28 cellular contexts compared by ENCODE assay signal in genomic region chr14:99203801-99204200, GRCh38.
DNase-seq lines count a peak whose midpoint lies in the region; ATAC-seq and TF ChIP-seq lines count a peak whose summit lies in the region.
"Had no signal": no experiment of that assay in that cellular context is flagged by ENCODE, and none has a peak within 500 bp of the region (broad histone marks: within the 10 kb centered on the region; RNA-seq: fewer than 3 reads in every experiment).

No MANE protein-coding gene starts in this region.

- no peaks in the 10 kb centered on the region for H3K27me3 ChIP-seq in CD4-positive, alpha-beta memory T cell (ENCODE audit: insufficient read depth, low read length)
- no peaks in the 10 kb centered on the region for H3K27me3 ChIP-seq in smooth muscle cell (ENCODE audit: low read depth)
- H3K27me3 ChIP-seq: BE2C, brain microvascular endothelial cell, pancreas, upper lobe of right lung had no signal

- H3F3A ChIP-seq in smooth muscle cell (ENCODE audit: low read depth), result no peaks in the 10 kb centered on the region

- no peak overlapping the region for H3K4me3 Mint-ChIP-seq in activated CD8-positive, alpha-beta memory T cell treated with anti-CD3 and anti-CD28 coated beads, Interleukin-2, amount 10 ng/mL, durations not matched to agents 7 days and 5 days
- peak overlapping the region in 7 of 8 donors; percentile 57 to 85 (median 80) for H3K4me3 Mint-ChIP-seq in CD4-positive, alpha-beta memory T cell
- no peak overlapping the region for H3K4me3 Mint-ChIP-seq in activated T-helper 2 cell treated with anti-CD3 and anti-CD28 coated beads, Interferon-gamma antibody, Interleukin-2, Interleukin-4, amounts not matched to agents 10 μg/mL and 5 μg/mL and 100 μg/mL, durations not matched to agents 14 hours and 24 hours and 36 hours (ENCODE audit: low read depth)
- no peak overlapping the region for H3K4me3 Mint-ChIP-seq in natural killer cell treated with Interleukin-12 subunit alpha and Interleukin-12 subunit beta and Interleukin-15 and Interleukin-18, amount 100 ng/mL, for 72 hours
- H3K4me3 Mint-ChIP-seq: nephron progenitor cell had no signal

- peak overlapping the region; percentile 70 for H3K27ac ChIP-seq in CD4-positive, alpha-beta memory T cell (ENCODE audit: low read depth, low read length)
- H3K27ac ChIP-seq in smooth muscle cell (ENCODE audit: low read depth), result no peak overlapping the region
- H3K27ac ChIP-seq: brain microvascular endothelial cell, pancreas, upper lobe of right lung, WERI-Rb-1 had no signal

- no peak for DNase-seq in activated CD8-positive, alpha-beta memory T cell treated with anti-CD3 and anti-CD28 coated beads, Interleukin-2, amount 10 ng/mL, durations not matched to agents 7 days and 5 days
- no peak for DNase-seq in activated CD8-positive, alpha-beta memory T cell treated with anti-CD3 and anti-CD28 coated beads, Interleukin-2, amount 50 U/mL, for 48 hours
- DNase-seq in CD4-positive, alpha-beta memory T cell, result no peak
- no peak for DNase-seq in activated T-helper 2 cell treated with anti-CD3 and anti-CD28 coated beads, Interferon-gamma antibody, Interleukin-2, Interleukin-4, amounts not matched to agents 10 μg/mL and 5 μg/mL and 100 μg/mL, durations not matched to agents 14 hours and 24 hours and 36 hours (ENCODE audit: low spot score)
- no peak for DNase-seq in natural killer cell treated with Interleukin-12 subunit alpha and Interleukin-12 subunit beta and Interleukin-15 and Interleukin-18, amount 100 ng/mL, for 72 hours (ENCODE audit: low spot score)
- DNase-seq in Ammon's horn (ENCODE audit: low spot score) (no peak), NCI-H2029 (lab: John Stamatoyannopoulos, UW) (no peak), smooth muscle cell (lab: John Stamatoyannopoulos, UW; ENCODE audit: unreplicated experiment) (no peak)
- DNase-seq: activated CD8-positive, alpha-beta memory T cell treated with anti-CD3 and anti-CD28 coated beads for 24 hours; amniotic stem cell; BE2C; brain microvascular endothelial cell; DND-41; effector CD4-positive, alpha-beta T cell; head of caudate nucleus; Karpas-422; kidney; NCI-H1436; NCI-H2107; NCI-H774; nephron progenitor cell; pancreas; RPMI8226; stimulated activated CD4-positive, alpha-beta T cell treated with anti-CD3 and anti-CD28 coated beads, Interleukin-2, amount 100 ng/mL, for 24 hours; T-helper 9 cell; upper lobe of right lung; WERI-Rb-1 had no signal

- H3K4me3 ChIP-seq in CD4-positive, alpha-beta memory T cell (ENCODE audit: low read length in 2 of 2), result no peak overlapping the region
- no peak overlapping the region for H3K4me3 ChIP-seq in smooth muscle cell
- H3K4me3 ChIP-seq: pancreas, upper lobe of right lung had no signal

- CTCF ChIA-PET in activated CD8-positive, alpha-beta memory T cell treated with anti-CD3 and anti-CD28 coated beads, Interleukin-2, amount 10 ng/mL, durations not matched to agents 7 days and 5 days (lab: Charles Lee), result interaction anchor here (1.1 to 4.3 kb wide), 3 partner anchors 8 to 62 kb away, joined by 3 to 17 read pairs (median 4); no protein-coding TSS in a partner anchor
- CTCF ChIA-PET in CD4-positive, alpha-beta memory T cell (lab: Charles Lee; ENCODE audit: partially characterized antibody), result interaction anchor here (0.9 to 2.4 kb wide), 2 partner anchors 20 to 68 kb away, joined by 3 to 8 read pairs; partner anchors contain the start of gene BCL11B

- H3K36me3 ChIP-seq in CD4-positive, alpha-beta memory T cell (ENCODE audit: insufficient read depth, low read length), result peaks cover 19% of the 10 kb centered on the region
- no peaks in the 10 kb centered on the region for H3K36me3 ChIP-seq in smooth muscle cell (ENCODE audit: low read depth)
- H3K36me3 ChIP-seq: BE2C, brain microvascular endothelial cell, pancreas, upper lobe of right lung, WERI-Rb-1 had no signal

- TF ChIP-seq CTCF in smooth muscle cell (IDR thresholded peaks at IDR 0.05; ENCODE audit: borderline replicate concordance, insufficient read depth, poor library complexity, severe bottlenecking), result no peak

- peak overlapping the region; percentile 72 for H3K27ac Mint-ChIP-seq in activated CD8-positive, alpha-beta memory T cell treated with anti-CD3 and anti-CD28 coated beads, Interleukin-2, amount 10 ng/mL, durations not matched to agents 7 days and 5 days
- peak overlapping the region; percentile 93 to 96 (median 94) for H3K27ac Mint-ChIP-seq in CD4-positive, alpha-beta memory T cell
- H3K27ac Mint-ChIP-seq in activated T-helper 2 cell treated with anti-CD3 and anti-CD28 coated beads, Interferon-gamma antibody, Interleukin-2, Interleukin-4, amounts not matched to agents 10 μg/mL and 5 μg/mL and 100 μg/mL, durations not matched to agents 14 hours and 24 hours and 36 hours, result peak overlapping the region; percentile 94
- H3K27ac Mint-ChIP-seq in natural killer cell treated with Interleukin-12 subunit alpha and Interleukin-12 subunit beta and Interleukin-15 and Interleukin-18, amount 100 ng/mL, for 72 hours, result peak overlapping the region; percentile 79 to 93

- WGBS in smooth muscle cell (ENCODE audit: low lambda C conversion rate), result 93% methylated on average over 7 of the region's 8 CpGs

- intact Hi-C loops in CD4-positive, alpha-beta memory T cell (cut with micrococcal nuclease), result no loop called here
- intact Hi-C loops in activated T-helper 2 cell treated with anti-CD3 and anti-CD28 coated beads, Interferon-gamma antibody, Interleukin-2, Interleukin-4, amounts not matched to agents 10 μg/mL and 5 μg/mL and 100 μg/mL, durations not matched to agents 14 hours and 24 hours and 36 hours (cut with micrococcal nuclease), result no loop called here

- H2AFZ ChIP-seq in smooth muscle cell (ENCODE audit: low read depth), result no peak overlapping the region

- H3K4me2 ChIP-seq in smooth muscle cell, result no peak overlapping the region

- peaks cover 92% of the 10 kb centered on the region for H3K4me1 Mint-ChIP-seq in activated CD8-positive, alpha-beta memory T cell treated with anti-CD3 and anti-CD28 coated beads, Interleukin-2, amount 10 ng/mL, durations not matched to agents 7 days and 5 days
- peaks cover 83 to 100% (median 97%) of the 10 kb centered on the region in 4 donors for H3K4me1 Mint-ChIP-seq in CD4-positive, alpha-beta memory T cell
- peaks cover 85% of the 10 kb centered on the region for H3K4me1 Mint-ChIP-seq in activated T-helper 2 cell treated with anti-CD3 and anti-CD28 coated beads, Interferon-gamma antibody, Interleukin-2, Interleukin-4, amounts not matched to agents 10 μg/mL and 5 μg/mL and 100 μg/mL, durations not matched to agents 14 hours and 24 hours and 36 hours (ENCODE audit: low read depth)
- H3K4me1 Mint-ChIP-seq in natural killer cell treated with Interleukin-12 subunit alpha and Interleukin-12 subunit beta and Interleukin-15 and Interleukin-18, amount 100 ng/mL, for 72 hours (ENCODE audit: low read depth in 2 of 2), result peaks cover 53 to 57% of the 10 kb centered on the region in 2 donors

- ATAC-seq in activated CD8-positive, alpha-beta memory T cell treated with anti-CD3 and anti-CD28 coated beads, Interleukin-2, amount 10 ng/mL, durations not matched to agents 7 days and 5 days, result no peak
- no peak for ATAC-seq in natural killer cell treated with Interleukin-12 subunit alpha and Interleukin-12 subunit beta and Interleukin-15 and Interleukin-18, amount 100 ng/mL, for 72 hours
- ATAC-seq: HepG2, pancreas had no signal

- peaks cover 33% of the 10 kb centered on the region for H3K36me3 Mint-ChIP-seq in activated CD8-positive, alpha-beta memory T cell treated with anti-CD3 and anti-CD28 coated beads, Interleukin-2, amount 10 ng/mL, durations not matched to agents 7 days and 5 days
- peaks cover 38 to 88% of the 10 kb centered on the region in 2 donors for H3K36me3 Mint-ChIP-seq in CD4-positive, alpha-beta memory T cell
- peaks cover 49% of the 10 kb centered on the region for H3K36me3 Mint-ChIP-seq in activated T-helper 2 cell treated with anti-CD3 and anti-CD28 coated beads, Interferon-gamma antibody, Interleukin-2, Interleukin-4, amounts not matched to agents 10 μg/mL and 5 μg/mL and 100 μg/mL, durations not matched to agents 14 hours and 24 hours and 36 hours (ENCODE audit: low read depth)
- H3K36me3 Mint-ChIP-seq in natural killer cell treated with Interleukin-12 subunit alpha and Interleukin-12 subunit beta and Interleukin-15 and Interleukin-18, amount 100 ng/mL, for 72 hours, result no peaks in the 10 kb centered on the region

- no peaks in the 10 kb centered on the region for H3K27me3 Mint-ChIP-seq in activated CD8-positive, alpha-beta memory T cell treated with anti-CD3 and anti-CD28 coated beads, Interleukin-2, amount 10 ng/mL, durations not matched to agents 7 days and 5 days
- no peaks in the 10 kb centered on the region for H3K27me3 Mint-ChIP-seq in CD4-positive, alpha-beta memory T cell
- no peaks in the 10 kb centered on the region for H3K27me3 Mint-ChIP-seq in activated T-helper 2 cell treated with anti-CD3 and anti-CD28 coated beads, Interferon-gamma antibody, Interleukin-2, Interleukin-4, amounts not matched to agents 10 μg/mL and 5 μg/mL and 100 μg/mL, durations not matched to agents 14 hours and 24 hours and 36 hours (ENCODE audit: low read depth)
- no peaks in the 10 kb centered on the region for H3K27me3 Mint-ChIP-seq in natural killer cell treated with Interleukin-12 subunit alpha and Interleukin-12 subunit beta and Interleukin-15 and Interleukin-18, amount 100 ng/mL, for 72 hours

- H3K4me1 ChIP-seq in CD4-positive, alpha-beta memory T cell (ENCODE audit: insufficient read depth, low read length), result peaks cover 100% of the 10 kb centered on the region
- no peaks in the 10 kb centered on the region for H3K4me1 ChIP-seq in smooth muscle cell (ENCODE audit: low read depth)
- H3K4me1 ChIP-seq: BE2C, pancreas, upper lobe of right lung had no signal

- no peaks in the 10 kb centered on the region for H3K79me2 ChIP-seq in smooth muscle cell (ENCODE audit: low read depth)

- no peaks in the 10 kb centered on the region for H3K9me3 ChIP-seq in CD4-positive, alpha-beta memory T cell (ENCODE audit: control insufficient read depth in 1 of 2, low read length in 2 of 2)
- no peaks in the 10 kb centered on the region for H3K9me3 ChIP-seq in smooth muscle cell (replicated peaks; ENCODE audit: low read depth)
- H3K9me3 ChIP-seq: BE2C, pancreas, upper lobe of right lung had no signal

- H3K9me3 Mint-ChIP-seq in activated CD8-positive, alpha-beta memory T cell treated with anti-CD3 and anti-CD28 coated beads, Interleukin-2, amount 10 ng/mL, durations not matched to agents 7 days and 5 days (ENCODE audit: low read depth), result no peaks in the 10 kb centered on the region
- H3K9me3 Mint-ChIP-seq in CD4-positive, alpha-beta memory T cell, result peaks cover 0 to 5% (median 0%) of the 10 kb centered on the region in 8 donors
- no peaks in the 10 kb centered on the region for H3K9me3 Mint-ChIP-seq in activated T-helper 2 cell treated with anti-CD3 and anti-CD28 coated beads, Interferon-gamma antibody, Interleukin-2, Interleukin-4, amounts not matched to agents 10 μg/mL and 5 μg/mL and 100 μg/mL, durations not matched to agents 14 hours and 24 hours and 36 hours
- no peaks in the 10 kb centered on the region for H3K9me3 Mint-ChIP-seq in natural killer cell treated with Interleukin-12 subunit alpha and Interleukin-12 subunit beta and Interleukin-15 and Interleukin-18, amount 100 ng/mL, for 72 hours
- H3K9me3 Mint-ChIP-seq: nephron progenitor cell had no signal

- no peak overlapping the region for H3K9ac ChIP-seq in smooth muscle cell (ENCODE audit: low read depth)

- H4K20me1 ChIP-seq in smooth muscle cell (ENCODE audit: low read depth), result peaks cover 36% of the 10 kb centered on the region

- POLR2A ChIA-PET in CD4-positive, alpha-beta memory T cell (lab: Charles Lee; ENCODE audit: partially characterized antibody), result interaction anchor here (1.3 to 87.2 kb wide), 3 partner anchors 10 to 1067 kb away, joined by 3 to 6015 read pairs (median 79); partner anchors contain the start of gene BCL11B

Comparison
In these comparisons a context has a peak if more than half of its experiments do, and no peak if none do; other contexts are left out.
1. H3K4me3 Mint-ChIP-seq: peak in CD4-positive, alpha-beta memory T cell (7 of 8); none in activated CD8-positive, alpha-beta memory T cell treated with anti-CD3 and anti-CD28 coated beads, Interleukin-2, amount 10 ng/mL, durations not matched to agents 7 days and 5 days (single experiment), activated T-helper 2 cell treated with anti-CD3 and anti-CD28 coated beads, Interferon-gamma antibody, Interleukin-2, Interleukin-4, amounts not matched to agents 10 μg/mL and 5 μg/mL and 100 μg/mL, durations not matched to agents 14 hours and 24 hours and 36 hours (single experiment) and natural killer cell treated with Interleukin-12 subunit alpha and Interleukin-12 subunit beta and Interleukin-15 and Interleukin-18, amount 100 ng/mL, for 72 hours (single experiment).
2. Peak in every context shown above with its lines, with median percentiles within 50 percentile points of each other: H3K27ac Mint-ChIP-seq.